ENCODE assay signal across 1 cellular context in the genomic region with DNA sequence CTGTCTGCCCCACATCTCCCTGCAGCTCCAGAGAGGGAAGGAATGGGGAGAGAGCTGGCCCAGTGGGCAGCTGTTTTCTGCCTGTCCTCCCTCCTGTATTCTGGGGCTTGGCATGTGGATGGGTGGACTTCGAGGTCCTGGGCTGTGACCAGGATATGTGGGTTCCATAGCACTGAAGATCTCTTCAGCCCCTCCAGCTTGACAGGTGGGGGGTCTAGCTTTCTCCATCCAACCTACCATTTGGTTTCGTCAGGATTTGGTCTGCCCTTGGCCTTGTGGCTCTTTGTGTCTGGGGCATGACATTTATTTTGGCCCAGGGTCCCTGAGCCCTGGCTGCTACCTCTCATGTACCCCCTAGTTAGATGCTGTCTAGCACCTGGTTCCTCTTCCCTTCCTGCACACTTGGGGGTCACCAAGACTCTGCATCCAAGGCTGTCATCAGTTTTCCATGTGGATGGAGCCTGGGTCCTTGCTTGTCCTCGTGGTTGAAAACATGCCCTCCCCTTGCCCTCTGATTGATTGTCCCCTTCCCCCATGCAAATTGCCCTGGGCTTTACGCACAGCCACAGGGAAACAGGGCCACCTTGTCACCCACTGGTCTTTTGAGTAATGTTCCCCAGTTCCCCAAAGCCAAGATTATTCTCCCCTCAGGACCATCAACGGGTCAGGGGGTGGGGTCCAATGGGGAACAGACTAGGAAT.
TF ChIP-seq lines count a peak whose summit lies in the region.

No MANE protein-coding gene starts in this region.

TF ChIP-seq in GM23338, 12 proteins besides CTCF, POLR2A, EP300 and RAD21 (continued from another document):
- TF ChIP-seq, protein P1, sequence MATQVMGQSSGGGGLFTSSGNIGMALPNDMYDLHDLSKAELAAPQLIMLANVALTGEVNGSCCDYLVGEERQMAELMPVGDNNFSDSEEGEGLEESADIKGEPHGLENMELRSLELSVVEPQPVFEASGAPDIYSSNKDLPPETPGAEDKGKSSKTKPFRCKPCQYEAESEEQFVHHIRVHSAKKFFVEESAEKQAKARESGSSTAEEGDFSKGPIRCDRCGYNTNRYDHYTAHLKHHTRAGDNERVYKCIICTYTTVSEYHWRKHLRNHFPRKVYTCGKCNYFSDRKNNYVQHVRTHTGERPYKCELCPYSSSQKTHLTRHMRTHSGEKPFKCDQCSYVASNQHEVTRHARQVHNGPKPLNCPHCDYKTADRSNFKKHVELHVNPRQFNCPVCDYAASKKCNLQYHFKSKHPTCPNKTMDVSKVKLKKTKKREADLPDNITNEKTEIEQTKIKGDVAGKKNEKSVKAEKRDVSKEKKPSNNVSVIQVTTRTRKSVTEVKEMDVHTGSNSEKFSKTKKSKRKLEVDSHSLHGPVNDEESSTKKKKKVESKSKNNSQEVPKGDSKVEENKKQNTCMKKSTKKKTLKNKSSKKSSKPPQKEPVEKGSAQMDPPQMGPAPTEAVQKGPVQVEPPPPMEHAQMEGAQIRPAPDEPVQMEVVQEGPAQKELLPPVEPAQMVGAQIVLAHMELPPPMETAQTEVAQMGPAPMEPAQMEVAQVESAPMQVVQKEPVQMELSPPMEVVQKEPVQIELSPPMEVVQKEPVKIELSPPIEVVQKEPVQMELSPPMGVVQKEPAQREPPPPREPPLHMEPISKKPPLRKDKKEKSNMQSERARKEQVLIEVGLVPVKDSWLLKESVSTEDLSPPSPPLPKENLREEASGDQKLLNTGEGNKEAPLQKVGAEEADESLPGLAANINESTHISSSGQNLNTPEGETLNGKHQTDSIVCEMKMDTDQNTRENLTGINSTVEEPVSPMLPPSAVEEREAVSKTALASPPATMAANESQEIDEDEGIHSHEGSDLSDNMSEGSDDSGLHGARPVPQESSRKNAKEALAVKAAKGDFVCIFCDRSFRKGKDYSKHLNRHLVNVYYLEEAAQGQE (IDR thresholded peaks at IDR 0.05; ENCODE audit: unreplicated experiment), result no peak
- TF ChIP-seq, protein P2, sequence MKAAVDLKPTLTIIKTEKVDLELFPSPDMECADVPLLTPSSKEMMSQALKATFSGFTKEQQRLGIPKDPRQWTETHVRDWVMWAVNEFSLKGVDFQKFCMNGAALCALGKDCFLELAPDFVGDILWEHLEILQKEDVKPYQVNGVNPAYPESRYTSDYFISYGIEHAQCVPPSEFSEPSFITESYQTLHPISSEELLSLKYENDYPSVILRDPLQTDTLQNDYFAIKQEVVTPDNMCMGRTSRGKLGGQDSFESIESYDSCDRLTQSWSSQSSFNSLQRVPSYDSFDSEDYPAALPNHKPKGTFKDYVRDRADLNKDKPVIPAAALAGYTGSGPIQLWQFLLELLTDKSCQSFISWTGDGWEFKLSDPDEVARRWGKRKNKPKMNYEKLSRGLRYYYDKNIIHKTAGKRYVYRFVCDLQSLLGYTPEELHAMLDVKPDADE (IDR thresholded peaks at IDR 0.05), result no peak
- no peak for TF ChIP-seq JUNB (IDR thresholded peaks at IDR 0.05; ENCODE audit: unreplicated experiment)
